Comparison of ENCODE assay signal across 15 cellular contexts in the genomic region with DNA sequence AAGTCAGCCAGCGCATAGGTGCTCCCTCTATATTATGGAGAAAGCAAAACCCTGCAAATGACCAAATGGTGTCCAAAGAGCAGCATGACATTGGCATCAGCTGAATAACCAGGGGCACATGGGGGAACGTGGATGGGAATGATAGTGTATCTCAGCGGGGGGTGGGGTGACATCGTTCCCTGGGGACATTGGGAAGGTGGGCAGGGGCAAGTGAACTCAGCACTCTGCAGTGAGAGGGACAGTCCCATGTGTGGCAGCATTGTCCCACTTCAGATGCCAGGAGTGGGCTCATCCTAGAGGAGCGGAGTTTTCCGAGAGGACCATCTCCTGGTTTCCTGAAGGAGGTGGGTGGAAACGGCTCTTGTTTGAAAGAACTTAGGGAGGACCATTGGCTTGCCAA.
DNase-seq lines count a peak whose midpoint lies in the region; TF ChIP-seq lines count a peak whose summit lies in the region.
"Had no signal": no experiment of that assay in that cellular context is flagged by ENCODE, and none has a peak within 500 bp of the region (broad histone marks: within the 10 kb centered on the region; RNA-seq: fewer than 3 reads in every experiment).

No MANE protein-coding gene starts in this region.

- no peak overlapping the region for H2BK12ac ChIP-seq in trophoblast cell (ENCODE audit: low read length)

- no peak for TF ChIP-seq CTCF in endodermal cell (conservative IDR thresholded peaks at IDR 0.05)
- TF ChIP-seq CTCF in Peyer's patch (IDR thresholded peaks at IDR 0.05), result no peak

- peaks cover 88% of the 10 kb centered on the region for H3K36me3 ChIP-seq in endodermal cell (ENCODE audit: control insufficient read depth, insufficient read depth, low read length)
- peaks cover 15 to 23% of the 10 kb centered on the region in 2 experiments for H3K36me3 ChIP-seq in trophoblast cell (ENCODE audit: control insufficient read depth in 1 of 2, insufficient read depth in 2 of 2, low read length in 2 of 2)
- peaks cover 0 to 35% (median 0%) of the 10 kb centered on the region in 3 donors for H3K36me3 ChIP-seq in Peyer's patch

- H3K36me3 Mint-ChIP-seq in activated CD4-positive, alpha-beta T cell treated with anti-CD3 and anti-CD28 coated beads, Interleukin-2, amount 10 ng/mL, durations not matched to agents 7 days and 5 days (ENCODE audit: low read depth), result peaks cover 52% of the 10 kb centered on the region
- peaks cover 60% of the 10 kb centered on the region for H3K36me3 Mint-ChIP-seq in endodermal cell (ENCODE audit: low read depth)
- peaks cover 68% of the 10 kb centered on the region for H3K36me3 Mint-ChIP-seq in activated naive CD4-positive, alpha-beta T cell treated with anti-CD3 and anti-CD28 coated beads, Interleukin-2, amount 10 ng/mL, durations not matched to agents 7 days and 5 days

- no peak overlapping the region for H2BK5ac ChIP-seq in trophoblast cell (ENCODE audit: low read depth, low read length, poor library complexity)

- H3K4me1 Mint-ChIP-seq in activated CD4-positive, alpha-beta T cell treated with anti-CD3 and anti-CD28 coated beads, Interleukin-2, amount 10 ng/mL, durations not matched to agents 7 days and 5 days, result no peaks in the 10 kb centered on the region
- H3K4me1 Mint-ChIP-seq in endodermal cell, result no peaks in the 10 kb centered on the region
- no peaks in the 10 kb centered on the region for H3K4me1 Mint-ChIP-seq in activated naive CD4-positive, alpha-beta T cell treated with anti-CD3 and anti-CD28 coated beads, Interleukin-2, amount 10 ng/mL, durations not matched to agents 7 days and 5 days

- no peak overlapping the region for H4K91ac ChIP-seq in trophoblast cell (ENCODE audit: low read depth, low read length)

- no peak for DNase-seq in activated CD4-positive, alpha-beta T cell treated with anti-CD3 and anti-CD28 coated beads, Interleukin-2, amount 10 ng/mL, durations not matched to agents 7 days and 5 days
- no peak for DNase-seq in activated CD4-positive, alpha-beta T cell treated with anti-CD3 and anti-CD28 coated beads, Interleukin-2, amount 50 U/mL, for 48 hours
- DNase-seq in endodermal cell, result no peak
- DNase-seq in trophoblast cell, result no peak
- no peak for DNase-seq in hypothalamus (lab: John Stamatoyannopoulos, UW)
- DNase-seq in Peyer's patch, result no peak
- DNase-seq in activated naive CD4-positive, alpha-beta T cell treated with anti-CD3 and anti-CD28 coated beads, Interleukin-2, amount 10 ng/mL, durations not matched to agents 7 days and 5 days, result no peak
- DNase-seq: Calu3; CD8-positive, alpha-beta T cell; DMS79 treated with DMSO at 0.1 percent for 48 hours; GF-D8 had no signal

- no peaks in the 10 kb centered on the region for H3K27me3 Mint-ChIP-seq in activated CD4-positive, alpha-beta T cell treated with anti-CD3 and anti-CD28 coated beads, Interleukin-2, amount 10 ng/mL, durations not matched to agents 7 days and 5 days
- H3K27me3 Mint-ChIP-seq in endodermal cell (ENCODE audit: insufficient read depth), result no peaks in the 10 kb centered on the region
- H3K27me3 Mint-ChIP-seq in activated naive CD4-positive, alpha-beta T cell treated with anti-CD3 and anti-CD28 coated beads, Interleukin-2, amount 10 ng/mL, durations not matched to agents 7 days and 5 days, result no peaks in the 10 kb centered on the region

- no peaks in the 10 kb centered on the region for H3K79me2 ChIP-seq in trophoblast cell (ENCODE audit: control insufficient read depth, insufficient read depth, low read length, poor library complexity)

- H3K9ac ChIP-seq in endodermal cell (ENCODE audit: extremely low read depth, low read length, poor library complexity, severe bottlenecking) (no peak overlapping the region), trophoblast cell (ENCODE audit: low read length) (peak overlapping the region; percentile 27)
- H3K9ac ChIP-seq: BLaER1 treated with 17β-estradiol and CSF1 and Interleukin-3, amounts not matched to agents 10 nM and 100 nM had no signal

- H3K18ac ChIP-seq in trophoblast cell (ENCODE audit: low read length), result no peak overlapping the region

- H3K4ac ChIP-seq in trophoblast cell (ENCODE audit: low read depth, low read length), result no peak overlapping the region

- peak overlapping the region; percentile 30 for H3K23ac ChIP-seq in trophoblast cell (ENCODE audit: low read length)

- H3K4me3 Mint-ChIP-seq in activated CD4-positive, alpha-beta T cell treated with anti-CD3 and anti-CD28 coated beads, Interleukin-2, amount 10 ng/mL, durations not matched to agents 7 days and 5 days, result no peak overlapping the region
- no peak overlapping the region for H3K4me3 Mint-ChIP-seq in endodermal cell
- H3K4me3 Mint-ChIP-seq in activated naive CD4-positive, alpha-beta T cell treated with anti-CD3 and anti-CD28 coated beads, Interleukin-2, amount 10 ng/mL, durations not matched to agents 7 days and 5 days, result no peak overlapping the region
- H3K4me3 Mint-ChIP-seq: CD8-positive, alpha-beta T cell had no signal

- CTCF ChIA-PET in activated CD4-positive, alpha-beta T cell treated with anti-CD3 and anti-CD28 coated beads, Interleukin-2, amount 10 ng/mL, durations not matched to agents 7 days and 5 days (lab: Charles Lee), result interaction anchor here (0.6 to 0.7 kb wide), 2 partner anchors 22 to 774 kb away, joined by 3 read pairs; no protein-coding TSS in a partner anchor
- CTCF ChIA-PET in activated naive CD4-positive, alpha-beta T cell treated with anti-CD3 and anti-CD28 coated beads, Interleukin-2, amount 10 ng/mL, durations not matched to agents 7 days and 5 days (lab: Charles Lee), result no interaction called here

- H3K9me3 ChIP-seq in endodermal cell (ENCODE audit: control insufficient read depth, low read length) (no peaks in the 10 kb centered on the region), trophoblast cell (ENCODE audit: insufficient read depth, low read depth, low read length) (no peaks in the 10 kb centered on the region), Peyer's patch (no peaks in the 10 kb centered on the region)
- H3K9me3 ChIP-seq: A549; BLaER1 treated with 17β-estradiol and CSF1 and Interleukin-3, amounts not matched to agents 10 nM and 100 nM; HAP-1 had no signal

- WGBS in endodermal cell (ENCODE audit: insufficient coverage in 1 of 2, insufficient read length in 1 of 2), 2 experiments, result 91 to 96% methylated on average over 7 of the region's 7 CpGs
- no CpG with 5 or more reads among the region's 7 CpGs for WGBS in trophoblast cell (ENCODE audit: extremely low coverage, insufficient coverage, insufficient read length)

- no peak overlapping the region for H3K14ac ChIP-seq in trophoblast cell (ENCODE audit: low read length)

- no peak overlapping the region for H4K8ac ChIP-seq in trophoblast cell (ENCODE audit: low read depth, low read length)

- H4K12ac ChIP-seq in trophoblast cell (ENCODE audit: low read depth, low read length), result no peak overlapping the region

- H2AFZ ChIP-seq in trophoblast cell (ENCODE audit: insufficient read depth, low read length, poor library complexity), result no peak overlapping the region

- H2BK120ac ChIP-seq in trophoblast cell (ENCODE audit: insufficient read depth, low read length, poor library complexity), result no peak overlapping the region

- H3K27me3 ChIP-seq in endodermal cell (ENCODE audit: control insufficient read depth, insufficient read depth, low read length, poor library complexity, severe bottlenecking), result no peaks in the 10 kb centered on the region
- no peaks in the 10 kb centered on the region for H3K27me3 ChIP-seq in trophoblast cell (ENCODE audit: insufficient read depth, low read length)
- H3K27me3 ChIP-seq in Peyer's patch, result no peaks in the 10 kb centered on the region
- H3K27me3 ChIP-seq: BLaER1 treated with 17β-estradiol and CSF1 and Interleukin-3, amounts not matched to agents 10 nM and 100 nM had no signal

- no peaks in the 10 kb centered on the region for H3K9me3 Mint-ChIP-seq in activated CD4-positive, alpha-beta T cell treated with anti-CD3 and anti-CD28 coated beads, Interleukin-2, amount 10 ng/mL, durations not matched to agents 7 days and 5 days
- H3K9me3 Mint-ChIP-seq in endodermal cell, result no peaks in the 10 kb centered on the region
- H3K9me3 Mint-ChIP-seq in activated naive CD4-positive, alpha-beta T cell treated with anti-CD3 and anti-CD28 coated beads, Interleukin-2, amount 10 ng/mL, durations not matched to agents 7 days and 5 days, result no peaks in the 10 kb centered on the region
- H3K9me3 Mint-ChIP-seq: CD8-positive, alpha-beta T cell had no signal

- no peak overlapping the region for H3K27ac ChIP-seq in endodermal cell (ENCODE audit: low read depth, low read length)
- no peak overlapping the region for H3K27ac ChIP-seq in trophoblast cell (ENCODE audit: low read depth, low read length)
- no peak overlapping the region for H3K27ac ChIP-seq in Peyer's patch
- H3K27ac ChIP-seq: 22Rv1; A549; BLaER1 treated with 17β-estradiol and CSF1 and Interleukin-3, amounts not matched to agents 10 nM and 100 nM had no signal

- H3K79me1 ChIP-seq in trophoblast cell (ENCODE audit: low read length), result no peaks in the 10 kb centered on the region

- H3K4me2 ChIP-seq in trophoblast cell (ENCODE audit: low read length), result no peak overlapping the region
- H3K4me2 ChIP-seq: A549; BLaER1 treated with 17β-estradiol and CSF1 and Interleukin-3, amounts not matched to agents 10 nM and 100 nM had no signal

- H2AK5ac ChIP-seq in trophoblast cell (ENCODE audit: low read length), result no peak overlapping the region

- H3K4me1 ChIP-seq in endodermal cell (ENCODE audit: control insufficient read depth, insufficient read depth, low read length) (no peaks in the 10 kb centered on the region), trophoblast cell (ENCODE audit: control insufficient read depth in 1 of 2, insufficient read depth in 2 of 2, low read length in 2 of 2) (peaks cover 2% of the 10 kb centered on the region in 2 experiments), Peyer's patch (no peaks in the 10 kb centered on the region)
- H3K4me1 ChIP-seq: BLaER1 treated with 17β-estradiol and CSF1 and Interleukin-3, amounts not matched to agents 10 nM and 100 nM; HAP-1 had no signal

- POLR2A ChIA-PET in activated CD4-positive, alpha-beta T cell treated with anti-CD3 and anti-CD28 coated beads, Interleukin-2, amount 10 ng/mL, durations not matched to agents 7 days and 5 days (lab: Charles Lee), result no interaction called here

- no peak for TF ChIP-seq POLR2A in Peyer's patch (IDR thresholded peaks at IDR 0.05)

- peak overlapping the region; percentile 13 for H3K27ac Mint-ChIP-seq in activated CD4-positive, alpha-beta T cell treated with anti-CD3 and anti-CD28 coated beads, Interleukin-2, amount 10 ng/mL, durations not matched to agents 7 days and 5 days
- peak overlapping the region; percentile 58 for H3K27ac Mint-ChIP-seq in endodermal cell
- H3K27ac Mint-ChIP-seq in activated naive CD4-positive, alpha-beta T cell treated with anti-CD3 and anti-CD28 coated beads, Interleukin-2, amount 10 ng/mL, durations not matched to agents 7 days and 5 days, result no peak overlapping the region
- H3K27ac Mint-ChIP-seq: CD8-positive, alpha-beta T cell had no signal

- no peak overlapping the region for H3K4me3 ChIP-seq in endodermal cell (ENCODE audit: low read length)
- no peak overlapping the region for H3K4me3 ChIP-seq in trophoblast cell (ENCODE audit: low read depth, low read length)
- no peak overlapping the region for H3K4me3 ChIP-seq in Peyer's patch
- H3K4me3 ChIP-seq: A549; BLaER1 treated with 17β-estradiol and CSF1 and Interleukin-3, amounts not matched to agents 10 nM and 100 nM; HAP-1 had no signal
